3 cellular contexts compared by ENCODE assay signal in genomic region chr14:71834308-71835204, GRCh38.
TF ChIP-seq lines count a peak whose summit lies in the region.

No MANE protein-coding gene starts in this region.

TF ChIP-seq in IMR-90, 13 proteins besides CTCF, POLR2A, EP300 and RAD21:
- TF ChIP-seq USF2 (IDR thresholded peaks at IDR 0.05; ENCODE audit: low read depth, low read length) (no peak), NFE2L2 (IDR thresholded peaks at IDR 0.05; ENCODE audit: low read depth, low read length) (0 out of 2 replicates have a peak, but pooled peaks have one; percentile 30)

TF ChIP-seq in WTC11, 78 proteins besides CTCF, POLR2A, EP300 and RAD21:
- no peak for TF ChIP-seq TEAD4 (CRISPR knock-in tag; IDR thresholded peaks at IDR 0.05)
- no peak for TF ChIP-seq FOXK1 (CRISPR knock-in tag; IDR thresholded peaks at IDR 0.05)
- TF ChIP-seq CDX4 (CRISPR knock-in tag; IDR thresholded peaks at IDR 0.05; ENCODE audit: borderline replicate concordance), result no peak
- no peak for TF ChIP-seq MLX (CRISPR knock-in tag; IDR thresholded peaks at IDR 0.05)
- no peak for TF ChIP-seq GTF2I (CRISPR knock-in tag; conservative IDR thresholded peaks at IDR 0.05)
- TF ChIP-seq NR3C1 (CRISPR knock-in tag; conservative IDR thresholded peaks at IDR 0.05; ENCODE audit: low read depth), result no peak
- TF ChIP-seq FOXJ3 (CRISPR knock-in tag; IDR thresholded peaks at IDR 0.05; ENCODE audit: borderline replicate concordance), result no peak
- TF ChIP-seq ZNF423 (CRISPR knock-in tag; IDR thresholded peaks at IDR 0.05), result no peak
- no peak for TF ChIP-seq STAT6 (CRISPR knock-in tag; conservative IDR thresholded peaks at IDR 0.05; ENCODE audit: low read depth)
- TF ChIP-seq MAX (CRISPR knock-in tag; IDR thresholded peaks at IDR 0.05), result no peak
- no peak for TF ChIP-seq TP53 (CRISPR knock-in tag; IDR thresholded peaks at IDR 0.05)
- TF ChIP-seq ATF3 (CRISPR knock-in tag; conservative IDR thresholded peaks at IDR 0.05), result no peak
- no peak for TF ChIP-seq TEAD1 (CRISPR knock-in tag; IDR thresholded peaks at IDR 0.05)
- no peak for TF ChIP-seq FOXP4 (CRISPR knock-in tag; IDR thresholded peaks at IDR 0.05)

TF ChIP-seq in endothelial cell of umbilical vein, 7 proteins besides CTCF, POLR2A, EP300 and RAD21:
- TF ChIP-seq FOS (IDR thresholded peaks at IDR 0.05; ENCODE audit: borderline replicate concordance, insufficient read depth, low read length) (no peak), JUN (IDR thresholded peaks at IDR 0.05; ENCODE audit: borderline replicate concordance, insufficient read depth, insufficient read length, low read depth) (no peak), MYC (IDR thresholded peaks at IDR 0.05; ENCODE audit: low read depth, low read length) (no peak), EZH2 (IDR thresholded peaks at IDR 0.05; ENCODE audit: borderline replicate concordance, low read depth, low read length, severe bottlenecking) (no peak), MAX (IDR thresholded peaks at IDR 0.05; ENCODE audit: insufficient read depth, insufficient read length) (no peak), GATA2 (IDR thresholded peaks at IDR 0.05; ENCODE audit: insufficient read depth, insufficient read length, low read depth, low read length) (no peak), POLR2AphosphoS5 (IDR thresholded peaks at IDR 0.05; ENCODE audit: insufficient read depth, low read depth, low read length) (no peak)
